Comparison of ENCODE assay signal across 14 cellular contexts in the genomic region with DNA sequence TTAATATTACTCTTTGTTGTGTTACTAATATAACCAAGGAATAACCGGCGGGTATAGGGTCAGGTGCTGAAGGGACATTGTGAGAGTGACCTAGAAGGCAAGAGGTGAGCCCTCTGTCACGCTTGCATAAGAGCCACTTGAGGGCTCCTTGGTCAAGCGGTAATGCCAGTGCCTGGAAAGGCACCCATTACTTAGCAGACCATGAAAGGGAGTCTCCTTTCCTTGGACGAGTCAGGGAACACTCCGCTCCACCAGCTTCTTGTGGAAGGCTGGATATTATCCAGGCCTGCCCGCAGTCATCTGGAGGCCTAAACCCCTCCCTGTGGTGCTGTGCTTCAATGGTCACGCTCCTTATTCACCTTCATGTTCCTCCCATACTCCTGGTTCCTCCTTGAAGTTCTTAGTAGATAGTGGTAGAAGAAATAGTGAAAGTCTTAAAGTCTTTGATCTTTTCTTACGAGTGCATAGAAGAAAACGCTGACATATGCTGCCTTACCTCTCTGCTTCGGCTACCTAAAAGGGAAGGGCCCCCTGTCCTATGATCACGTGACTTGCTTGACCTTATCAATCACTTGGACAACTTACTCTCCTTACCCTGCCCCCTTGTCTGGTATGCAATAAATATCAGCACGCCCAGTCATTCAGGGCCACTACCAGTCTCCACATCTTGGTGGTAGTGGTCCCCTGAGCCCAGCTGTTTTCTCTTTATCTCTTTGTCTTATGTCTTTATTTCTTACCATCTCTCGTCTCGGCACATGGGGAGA. TPM values are rescaled to one million over a fixed set of nuclear protein-coding genes. Genes with fewer than 3 reads are reported as not detected.
"Had no signal": no experiment of that assay in that cellular context is flagged by ENCODE, and none has a peak within 500 bp of the region (broad histone marks: within the 10 kb centered on the region; RNA-seq: fewer than 3 reads in every experiment).

No MANE protein-coding gene starts in this region.

RNA-seq across cellular contexts. Expression of gene DMRTB1, which starts 59.6 kb away (rescaled TPM):
- total RNA-seq: activated CD4-positive, alpha-beta T cell treated with anti-CD3 and anti-CD28 coated beads, Interleukin-2, amount 10 ng/mL, durations not matched to agents 24 days and 14 days; activated CD8-positive, alpha-beta memory T cell treated with anti-CD3 and anti-CD28 coated beads for 36 hours; activated CD8-positive, alpha-beta T cell treated with anti-CD3 and anti-CD28 coated beads for 36 hours; activated naive CD4-positive, alpha-beta T cell treated with anti-CD3 and anti-CD28 coated beads for 36 hours; activated naive CD4-positive, alpha-beta T cell treated with anti-CD3 and anti-CD28 coated beads, Interleukin-2, amount 50 U/mL, for 72 hours; activated T-cell treated with anti-CD3 and anti-CD28 coated beads, Interleukin-2, amount 50 U/mL, for 4 hours; activated T-helper 1 cell treated with anti-CD3 and anti-CD28 coated beads, Interleukin-12 subunit alpha, Interleukin-12 subunit beta, Interleukin-2, Interleukin-4 antibody, amounts not matched to agents 30 ng/mL and 10 ng/mL and 1 ng/mL, durations not matched to agents 14 hours and 24 hours and 36 hours; adrenal gland; bronchial epithelial cell; MCF 10A; OCI-LY7; PC-9; Right ventricle myocardium superior; T-helper 2 cell treated with Interferon-gamma antibody and Interleukin-4, amounts not matched to agents 100 ng/mL and 5 ng/mL, for 36 hours had no signal
- polyA plus RNA-seq: adrenal gland had no signal
